Comparison of ENCODE assay signal across 13 cellular contexts in genomic region chr2:128172191-128172590, GRCh38.
DNase-seq lines count a peak whose midpoint lies in the region; ATAC-seq, FAIRE-seq and TF ChIP-seq lines count a peak whose summit lies in the region.
"Had no signal": no experiment of that assay in that cellular context is flagged by ENCODE, and none has a peak within 500 bp of the region (broad histone marks: within the 10 kb centered on the region; RNA-seq: fewer than 3 reads in every experiment).

No MANE protein-coding gene starts in this region.

- no peaks in the 10 kb centered on the region for H3K9me2 ChIP-seq in Loucy (replicated peaks; ENCODE audit: low read depth, low read length)

- H4K91ac ChIP-seq in H1 (replicated peaks; ENCODE audit: insufficient read length, low read length), result no peak overlapping the region

- TF ChIP-seq EP300 in H1 (IDR thresholded peaks at IDR 0.05; ENCODE audit: borderline replicate concordance in 1 of 2, low read depth in 2 of 2, low read length in 2 of 2), result no peak

- H2BK20ac ChIP-seq in H1 (ENCODE audit: low read length), result no peak overlapping the region

- H3K9me3 Mint-ChIP-seq in nephron progenitor cell, result no peaks in the 10 kb centered on the region
- H3K9me3 Mint-ChIP-seq in natural killer cell treated with Interleukin-12 subunit alpha and Interleukin-12 subunit beta and Interleukin-15 and Interleukin-18, amount 100 ng/mL, for 72 hours, result no peaks in the 10 kb centered on the region
- H3K9me3 Mint-ChIP-seq: T-helper 2 cell treated with Interferon-gamma antibody and Interleukin-4, amounts not matched to agents 5 μg/mL and 100 μg/mL, for 36 hours had no signal

- H2AFZ ChIP-seq in Loucy (ENCODE audit: low read length), result no peak overlapping the region
- no peak overlapping the region for H2AFZ ChIP-seq in H1 (ENCODE audit: low read length)

- no peak overlapping the region for H3K4me3 ChIP-seq in Loucy (ENCODE audit: low read length, poor library complexity, severe bottlenecking)
- H3K4me3 ChIP-seq in H1 (ENCODE audit: extremely low read depth in 1 of 4, insufficient read depth in 2 of 4, low read depth in 3 of 4, low read length in 4 of 4), result no peak overlapping the region
- H3K4me3 ChIP-seq in kidney (ENCODE audit: low read length in 2 of 2), result no peak overlapping the region
- H3K4me3 ChIP-seq: lung, stomach had no signal

- H3K23ac ChIP-seq in H1 (ENCODE audit: insufficient read length), result no peak overlapping the region

- no peak overlapping the region for H4K8ac ChIP-seq in H1 (ENCODE audit: extremely low read depth, insufficient read depth, low read length)

- no peak overlapping the region for H2BK120ac ChIP-seq in H1 (replicated peaks; ENCODE audit: low read depth, low read length)

- H3K36me3 ChIP-seq in Loucy (ENCODE audit: insufficient read depth, low read length) (peaks cover 78% of the 10 kb centered on the region), H1 (ENCODE audit: control insufficient read depth in 2 of 4, insufficient read depth in 4 of 4, low read length in 3 of 4) (peaks cover 9 to 66% (median 46%) of the 10 kb centered on the region in 4 experiments), kidney (ENCODE audit: control insufficient read depth in 1 of 2, insufficient read depth in 2 of 2, low read length in 2 of 2) (peaks cover 35 to 37% of the 10 kb centered on the region in 2 donors)

- no peak overlapping the region for H4K5ac ChIP-seq in H1 (ENCODE audit: insufficient read length, low read depth, low read length)

- H3K56ac ChIP-seq in H1 (replicated peaks; ENCODE audit: insufficient read length, low read depth, low read length), result no peak overlapping the region

- 87% methylated on average over 5 of the region's 5 CpGs; no CpG with 5 or more reads in 1 of the 2 experiments for WGBS in H1 (ENCODE audit: extremely low coverage in 1 of 2, insufficient coverage in 1 of 2, insufficient read length in 1 of 2, insufficient replicate concordance in 2 of 2, low coverage in 1 of 2, low lambda C conversion rate in 2 of 2, missing lambda C conversion rate in 1 of 2), 2 experiments

- no peaks in the 10 kb centered on the region for H3F3A ChIP-seq in Loucy (ENCODE audit: low read depth)

- H3K27me3 Mint-ChIP-seq in nephron progenitor cell (ENCODE audit: low read depth, poor library complexity), result no peaks in the 10 kb centered on the region
- H3K27me3 Mint-ChIP-seq in natural killer cell treated with Interleukin-12 subunit alpha and Interleukin-12 subunit beta and Interleukin-15 and Interleukin-18, amount 100 ng/mL, for 72 hours, result no peaks in the 10 kb centered on the region

- no peaks in the 10 kb centered on the region for H3K9me3 ChIP-seq in Loucy (ENCODE audit: insufficient read depth, low read depth, low read length)
- no peaks in the 10 kb centered on the region for H3K9me3 ChIP-seq in H1 (ENCODE audit: insufficient read depth in 2 of 2, low read depth in 1 of 2, low read length in 1 of 2)
- no peaks in the 10 kb centered on the region for H3K9me3 ChIP-seq in kidney (ENCODE audit: control insufficient read depth in 1 of 2, low read length in 2 of 2)
- H3K9me3 ChIP-seq: stomach had no signal

- H3K79me2 ChIP-seq in Loucy (ENCODE audit: insufficient read depth, low read length), result no peaks in the 10 kb centered on the region
- H3K79me2 ChIP-seq in H1 (ENCODE audit: control insufficient read depth in 1 of 2, insufficient read depth in 2 of 2, low read length in 2 of 2), result no peaks in the 10 kb centered on the region

- no peak for ATAC-seq in natural killer cell treated with Interleukin-12 subunit alpha and Interleukin-12 subunit beta and Interleukin-15 and Interleukin-18, amount 100 ng/mL, for 72 hours
- ATAC-seq in HG03354 (IDR thresholded peaks at IDR 0.05; ENCODE audit: poor library complexity, severe bottlenecking, unreplicated experiment), result no peak

- H2BK5ac ChIP-seq in H1 (ENCODE audit: low read depth, low read length), result no peak overlapping the region

- H3K36me3 Mint-ChIP-seq in nephron progenitor cell (ENCODE audit: low read depth), result peaks cover 60% of the 10 kb centered on the region
- H3K36me3 Mint-ChIP-seq in natural killer cell treated with Interleukin-12 subunit alpha and Interleukin-12 subunit beta and Interleukin-15 and Interleukin-18, amount 100 ng/mL, for 72 hours, result peaks cover 46% of the 10 kb centered on the region

- intact Hi-C loops in kidney (cut with DNase I), result no loop called here

- H3K4me3 Mint-ChIP-seq in nephron progenitor cell, result no peak overlapping the region
- no peak overlapping the region for H3K4me3 Mint-ChIP-seq in natural killer cell treated with Interleukin-12 subunit alpha and Interleukin-12 subunit beta and Interleukin-15 and Interleukin-18, amount 100 ng/mL, for 72 hours
- H3K4me3 Mint-ChIP-seq: T-helper 2 cell treated with Interferon-gamma antibody and Interleukin-4, amounts not matched to agents 5 μg/mL and 100 μg/mL, for 36 hours had no signal

- FAIRE-seq in H1 (lab: Jason Lieb, UNC) (peak; percentile 60), kidney (lab: Jason Lieb, UNC) (no peak)
- FAIRE-seq: endometrium had no signal

- H2BK15ac ChIP-seq in H1 (ENCODE audit: low read length), result no peak overlapping the region

- no peak overlapping the region for H3K18ac ChIP-seq in H1 (ENCODE audit: extremely low read depth, low read length)

- no peak overlapping the region for H3K9ac ChIP-seq in Loucy (ENCODE audit: low read depth, low read length, poor library complexity, severe bottlenecking)
- no peak overlapping the region for H3K9ac ChIP-seq in H1 (replicated peaks in 1 of 4; ENCODE audit: extremely low read depth in 1 of 4, low read depth in 3 of 4, low read length in 3 of 4)
- no peak overlapping the region for H3K9ac ChIP-seq in kidney (ENCODE audit: low read length in 2 of 2)

- TF ChIP-seq CTCF in Loucy (conservative IDR thresholded peaks at IDR 0.05; ENCODE audit: low read length), result peak; percentile 46
- peak; percentile 29 to 52 (median 32); a peak in 3 of 4 replicates for TF ChIP-seq CTCF in H1 (IDR thresholded peaks at IDR 0.05; ENCODE audit: control extremely low read depth in 1 of 3, insufficient read depth in 1 of 3, low read depth in 1 of 3, low read length in 3 of 3)
- TF ChIP-seq CTCF in nephron progenitor cell (IDR thresholded peaks at IDR 0.05), result peak; percentile 28
- TF ChIP-seq CTCF in kidney (IDR thresholded peaks at IDR 0.05; ENCODE audit: borderline replicate concordance, extremely low read depth, insufficient read depth), result no peak

- H3K4me2 ChIP-seq in Loucy (ENCODE audit: low read depth, low read length, poor library complexity, severe bottlenecking) (no peak overlapping the region), H1 (ENCODE audit: insufficient read depth in 1 of 2, low read depth in 2 of 2, low read length in 2 of 2) (no peak overlapping the region)

- POLR2A ChIA-PET in H1 (lab: Charles Lee; ENCODE audit: partially characterized antibody), result interaction anchor here (1.2 kb wide), 1 partner anchor 81 kb away, joined by 3 read pairs; the partner anchor contains the start of gene UGGT1

- no peaks in the 10 kb centered on the region for H4K20me1 ChIP-seq in Loucy (ENCODE audit: insufficient read depth, low read length, poor library complexity, severe bottlenecking)
- peaks cover 0 to 2% of the 10 kb centered on the region in 2 experiments for H4K20me1 ChIP-seq in H1 (replicated peaks in 1 of 2; ENCODE audit: control insufficient read depth in 1 of 2, insufficient read depth in 2 of 2, low read length in 2 of 2)

- no peak overlapping the region for H2BK12ac ChIP-seq in H1 (ENCODE audit: low read depth, low read length)

- CTCF ChIA-PET in H1 (lab: Charles Lee; ENCODE audit: partially characterized antibody), result interaction anchor here (0.6 to 1.9 kb wide), 9 partner anchors 10 to 886 kb away, joined by 3 to 4 read pairs (median 4); no protein-coding TSS in a partner anchor

- H3K23me2 ChIP-seq in H1 (ENCODE audit: low read depth, low read length), result no peaks in the 10 kb centered on the region

- DNase-seq in ELF-1 (ENCODE audit: low read depth, low spot score) (peak; percentile 14), H1 (ENCODE audit: low read depth in 1 of 2, low spot score in 2 of 2) (no peak), nephron progenitor cell (no peak), kidney (no peak)
- no peak for DNase-seq in natural killer cell treated with Interleukin-12 subunit alpha and Interleukin-12 subunit beta and Interleukin-15 and Interleukin-18, amount 100 ng/mL, for 72 hours (ENCODE audit: low spot score)
- DNase-seq: NCI-H1930; stimulated activated CD4-positive, alpha-beta T cell treated with anti-CD3 and anti-CD28 coated beads, Interleukin-12 subunit alpha, Interleukin-12 subunit beta, amount 100 ng/mL, for 4 hours; stomach had no signal

- H3K14ac ChIP-seq in H1 (ENCODE audit: insufficient read length), result no peak overlapping the region

- H3K4me1 Mint-ChIP-seq in nephron progenitor cell, result no peaks in the 10 kb centered on the region
- H3K4me1 Mint-ChIP-seq in natural killer cell treated with Interleukin-12 subunit alpha and Interleukin-12 subunit beta and Interleukin-15 and Interleukin-18, amount 100 ng/mL, for 72 hours (ENCODE audit: low read depth in 2 of 2), result peaks cover 6 to 9% of the 10 kb centered on the region in 2 donors

- no peak overlapping the region for H2AK5ac ChIP-seq in H1 (ENCODE audit: low read depth, low read length)

- H3K27me3 ChIP-seq in Loucy (ENCODE audit: insufficient read depth, low read length, poor library complexity, severe bottlenecking) (no peaks in the 10 kb centered on the region), H1 (replicated peaks in 1 of 4; ENCODE audit: control insufficient read depth in 3 of 4, extremely low read depth in 1 of 4, insufficient read depth in 3 of 4, low read length in 3 of 4) (no peaks in the 10 kb centered on the region)
- H3K27me3 ChIP-seq: stomach had no signal

- no peak for TF ChIP-seq POLR2A in H1 (IDR thresholded peaks at IDR 0.05; ENCODE audit: control extremely low read depth in 1 of 2, low read depth in 2 of 2, low read length in 2 of 2)

- TF ChIP-seq RAD21 in H1 (IDR thresholded peaks at IDR 0.05 in 1 of 2, conservative IDR thresholded peaks at IDR 0.05 in 1 of 2; ENCODE audit: low read depth in 2 of 2, low read length in 2 of 2), result peak; percentile 54 to 59

- H3K79me1 ChIP-seq in H1 (ENCODE audit: low read depth, low read length), result no peaks in the 10 kb centered on the region

- H3K4me1 ChIP-seq in Loucy (ENCODE audit: insufficient read depth, low read length, poor library complexity, severe bottlenecking), result no peaks in the 10 kb centered on the region
- peaks cover 0 to 2% (median 0%) of the 10 kb centered on the region in 4 experiments; a peak in 1 of 7 replicates for H3K4me1 ChIP-seq in H1 (replicated peaks in 1 of 4; ENCODE audit: control insufficient read depth in 3 of 4, insufficient read depth in 4 of 4, low read length in 3 of 4)
- H3K4me1 ChIP-seq in kidney (ENCODE audit: control insufficient read depth in 1 of 2, insufficient read depth in 1 of 2, low read depth in 1 of 2, low read length in 2 of 2), result no peaks in the 10 kb centered on the region

- H3K27ac ChIP-seq in H1 (ENCODE audit: low read depth, low read length), result no peak overlapping the region
- H3K27ac ChIP-seq in kidney (ENCODE audit: low read depth in 2 of 2, low read length in 2 of 2), result no peak overlapping the region
- H3K27ac ChIP-seq: stomach had no signal

- H3K4ac ChIP-seq in H1 (replicated peaks; ENCODE audit: insufficient read length, low read depth, low read length), result no peak overlapping the region

- no peak overlapping the region for H3K27ac Mint-ChIP-seq in nephron progenitor cell
- no peak overlapping the region for H3K27ac Mint-ChIP-seq in natural killer cell treated with Interleukin-12 subunit alpha and Interleukin-12 subunit beta and Interleukin-15 and Interleukin-18, amount 100 ng/mL, for 72 hours
- H3K27ac Mint-ChIP-seq: T-helper 2 cell treated with Interferon-gamma antibody and Interleukin-4, amounts not matched to agents 5 μg/mL and 100 μg/mL, for 36 hours had no signal
